1 cellular context compared by ENCODE assay signal in the genomic region with DNA sequence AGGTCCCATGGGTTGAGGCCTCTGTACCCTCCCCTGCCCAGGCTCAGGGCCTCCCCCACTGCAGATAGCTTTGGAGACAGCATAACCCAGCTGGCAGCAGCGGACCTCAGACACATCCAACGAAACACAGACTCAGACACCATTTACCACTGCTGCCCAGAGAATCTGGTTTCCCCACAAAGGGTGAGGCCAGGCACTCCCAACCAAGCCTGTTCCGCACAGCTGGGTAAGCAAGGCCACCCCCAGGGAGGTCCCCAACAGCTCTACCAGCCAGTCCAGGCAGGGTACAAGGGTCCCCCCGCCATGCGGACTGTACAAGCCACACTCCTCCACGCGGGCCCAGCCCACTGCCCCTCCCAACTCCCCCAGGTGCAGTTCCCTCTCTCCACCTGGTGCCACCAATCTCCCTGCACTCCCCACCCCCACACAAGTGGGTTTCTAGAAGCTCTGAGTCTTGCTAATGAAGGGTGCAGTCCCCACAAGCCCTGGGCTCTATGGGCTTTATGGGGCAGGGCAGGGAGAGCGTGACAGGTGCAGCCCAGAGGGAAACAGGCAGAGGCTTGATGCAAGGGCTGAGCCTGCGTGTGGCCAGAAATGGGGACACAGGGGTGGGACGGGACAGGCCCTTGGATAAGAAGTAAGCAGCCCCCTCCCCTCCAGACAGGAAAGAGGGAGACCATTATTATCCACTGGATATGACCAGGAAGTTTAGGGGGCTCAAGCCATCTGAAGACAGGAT.
A peak's percentile ranks its signal among the peaks of the same experiment; 100 is the strongest.
TF ChIP-seq lines count a peak whose summit lies in the region.

No MANE protein-coding gene starts in this region.

TF ChIP-seq in HepG2, 621 proteins besides CTCF, POLR2A, EP300 and RAD21 (continued from another document and continues in another):
- no peak for TF ChIP-seq ZNF646 (CRISPR knock-in tag; IDR thresholded peaks at IDR 0.05)
- no peak for TF ChIP-seq ETV5 (CRISPR knock-in tag; IDR thresholded peaks at IDR 0.05; ENCODE audit: borderline replicate concordance)
- no peak for TF ChIP-seq GLI4 (CRISPR knock-in tag; IDR thresholded peaks at IDR 0.05; ENCODE audit: borderline replicate concordance)
- 0 out of 2 replicates have a peak, but pooled peaks have one; percentile 18 for TF ChIP-seq HIC2 (CRISPR knock-in tag; IDR thresholded peaks at IDR 0.05; ENCODE audit: low read depth)
- no peak for TF ChIP-seq RARA (CRISPR knock-in tag; IDR thresholded peaks at IDR 0.05)
- TF ChIP-seq ZNF503 (CRISPR knock-in tag; IDR thresholded peaks at IDR 0.05), result no peak
- no peak for TF ChIP-seq NFE2L1 (CRISPR knock-in tag; IDR thresholded peaks at IDR 0.05; ENCODE audit: borderline replicate concordance)
- TF ChIP-seq SNAI1 (CRISPR knock-in tag; IDR thresholded peaks at IDR 0.05; ENCODE audit: borderline replicate concordance), result no peak
- no peak for TF ChIP-seq FOSL2 (CRISPR knock-in tag; IDR thresholded peaks at IDR 0.05)
- TF ChIP-seq ELF1 (CRISPR knock-in tag; IDR thresholded peaks at IDR 0.05), result no peak
- TF ChIP-seq ZBTB8A (CRISPR knock-in tag; IDR thresholded peaks at IDR 0.05; ENCODE audit: borderline replicate concordance, low read depth), result no peak
- TF ChIP-seq NCOR1 (IDR thresholded peaks at IDR 0.05; ENCODE audit: borderline replicate concordance, low read length), result no peak
- no peak for TF ChIP-seq ZNF784 (CRISPR knock-in tag; IDR thresholded peaks at IDR 0.05; ENCODE audit: borderline replicate concordance)
- TF ChIP-seq GATAD2A (CRISPR knock-in tag; IDR thresholded peaks at IDR 0.05), result no peak
- TF ChIP-seq HBP1 (CRISPR knock-in tag; IDR thresholded peaks at IDR 0.05; ENCODE audit: low read depth), result no peak
- no peak; the same call in 1 of the 2 replicates for TF ChIP-seq POLR2AphosphoS5 (IDR thresholded peaks at IDR 0.05; ENCODE audit: low read depth, low read length)
- TF ChIP-seq SMAD3 (CRISPR knock-in tag; IDR thresholded peaks at IDR 0.05), result no peak
- TF ChIP-seq ZNF468 (CRISPR knock-in tag; IDR thresholded peaks at IDR 0.05), result no peak
- TF ChIP-seq ZNF576 (CRISPR knock-in tag; IDR thresholded peaks at IDR 0.05), result no peak
- TF ChIP-seq SALL1 (CRISPR knock-in tag; IDR thresholded peaks at IDR 0.05), result peak; percentile 24
- TF ChIP-seq PCBP1 (IDR thresholded peaks at IDR 0.05; ENCODE audit: borderline replicate concordance, low read depth, low read length), result no peak
- TF ChIP-seq, protein P1, sequence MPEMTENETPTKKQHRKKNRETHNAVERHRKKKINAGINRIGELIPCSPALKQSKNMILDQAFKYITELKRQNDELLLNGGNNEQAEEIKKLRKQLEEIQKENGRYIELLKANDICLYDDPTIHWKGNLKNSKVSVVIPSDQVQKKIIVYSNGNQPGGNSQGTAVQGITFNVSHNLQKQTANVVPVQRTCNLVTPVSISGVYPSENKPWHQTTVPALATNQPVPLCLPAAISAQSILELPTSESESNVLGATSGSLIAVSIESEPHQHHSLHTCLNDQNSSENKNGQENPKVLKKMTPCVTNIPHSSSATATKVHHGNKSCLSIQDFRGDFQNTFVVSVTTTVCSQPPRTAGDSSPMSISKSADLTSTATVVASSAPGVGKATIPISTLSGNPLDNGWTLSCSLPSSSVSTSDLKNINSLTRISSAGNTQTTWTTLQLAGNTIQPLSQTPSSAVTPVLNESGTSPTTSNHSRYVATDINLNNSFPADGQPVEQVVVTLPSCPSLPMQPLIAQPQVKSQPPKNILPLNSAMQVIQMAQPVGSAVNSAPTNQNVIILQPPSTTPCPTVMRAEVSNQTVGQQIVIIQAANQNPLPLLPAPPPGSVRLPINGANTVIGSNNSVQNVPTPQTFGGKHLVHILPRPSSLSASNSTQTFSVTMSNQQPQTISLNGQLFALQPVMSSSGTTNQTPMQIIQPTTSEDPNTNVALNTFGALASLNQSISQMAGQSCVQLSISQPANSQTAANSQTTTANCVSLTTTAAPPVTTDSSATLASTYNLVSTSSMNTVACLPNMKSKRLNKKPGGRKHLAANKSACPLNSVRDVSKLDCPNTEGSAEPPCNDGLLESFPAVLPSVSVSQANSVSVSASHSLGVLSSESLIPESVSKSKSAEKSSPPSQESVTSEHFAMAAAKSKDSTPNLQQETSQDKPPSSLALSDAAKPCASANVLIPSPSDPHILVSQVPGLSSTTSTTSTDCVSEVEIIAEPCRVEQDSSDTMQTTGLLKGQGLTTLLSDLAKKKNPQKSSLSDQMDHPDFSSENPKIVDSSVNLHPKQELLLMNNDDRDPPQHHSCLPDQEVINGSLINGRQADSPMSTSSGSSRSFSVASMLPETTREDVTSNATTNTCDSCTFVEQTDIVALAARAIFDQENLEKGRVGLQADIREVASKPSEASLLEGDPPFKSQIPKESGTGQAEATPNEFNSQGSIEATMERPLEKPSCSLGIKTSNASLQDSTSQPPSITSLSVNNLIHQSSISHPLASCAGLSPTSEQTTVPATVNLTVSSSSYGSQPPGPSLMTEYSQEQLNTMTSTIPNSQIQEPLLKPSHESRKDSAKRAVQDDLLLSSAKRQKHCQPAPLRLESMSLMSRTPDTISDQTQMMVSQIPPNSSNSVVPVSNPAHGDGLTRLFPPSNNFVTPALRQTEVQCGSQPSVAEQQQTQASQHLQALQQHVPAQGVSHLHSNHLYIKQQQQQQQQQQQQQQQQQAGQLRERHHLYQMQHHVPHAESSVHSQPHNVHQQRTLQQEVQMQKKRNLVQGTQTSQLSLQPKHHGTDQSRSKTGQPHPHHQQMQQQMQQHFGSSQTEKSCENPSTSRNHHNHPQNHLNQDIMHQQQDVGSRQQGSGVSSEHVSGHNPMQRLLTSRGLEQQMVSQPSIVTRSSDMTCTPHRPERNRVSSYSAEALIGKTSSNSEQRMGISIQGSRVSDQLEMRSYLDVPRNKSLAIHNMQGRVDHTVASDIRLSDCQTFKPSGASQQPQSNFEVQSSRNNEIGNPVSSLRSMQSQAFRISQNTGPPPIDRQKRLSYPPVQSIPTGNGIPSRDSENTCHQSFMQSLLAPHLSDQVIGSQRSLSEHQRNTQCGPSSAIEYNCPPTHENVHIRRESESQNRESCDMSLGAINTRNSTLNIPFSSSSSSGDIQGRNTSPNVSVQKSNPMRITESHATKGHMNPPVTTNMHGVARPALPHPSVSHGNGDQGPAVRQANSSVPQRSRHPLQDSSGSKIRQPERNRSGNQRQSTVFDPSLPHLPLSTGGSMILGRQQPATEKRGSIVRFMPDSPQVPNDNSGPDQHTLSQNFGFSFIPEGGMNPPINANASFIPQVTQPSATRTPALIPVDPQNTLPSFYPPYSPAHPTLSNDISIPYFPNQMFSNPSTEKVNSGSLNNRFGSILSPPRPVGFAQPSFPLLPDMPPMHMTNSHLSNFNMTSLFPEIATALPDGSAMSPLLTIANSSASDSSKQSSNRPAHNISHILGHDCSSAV (CRISPR knock-in tag; IDR thresholded peaks at IDR 0.05; ENCODE audit: borderline replicate concordance), result no peak
- TF ChIP-seq NAIF1 (CRISPR knock-in tag; IDR thresholded peaks at IDR 0.05; ENCODE audit: borderline replicate concordance), result no peak
- no peak for TF ChIP-seq RXRB (CRISPR knock-in tag; IDR thresholded peaks at IDR 0.05; ENCODE audit: borderline replicate concordance)
- no peak for TF ChIP-seq CREB1 (IDR thresholded peaks at IDR 0.05)
- TF ChIP-seq CREB1 (CRISPR knock-in tag; IDR thresholded peaks at IDR 0.05), result no peak
- TF ChIP-seq ZNF891 (CRISPR knock-in tag; IDR thresholded peaks at IDR 0.05), result 0 out of 2 replicates have a peak, but pooled peaks have one; percentile 34
- TF ChIP-seq TAF1 (CRISPR knock-in tag; IDR thresholded peaks at IDR 0.05), result 0 out of 2 replicates have a peak, but pooled peaks have one; percentile 22
- TF ChIP-seq HDAC2 (CRISPR knock-in tag; IDR thresholded peaks at IDR 0.05), result no peak
- TF ChIP-seq ZNF781 (CRISPR knock-in tag; IDR thresholded peaks at IDR 0.05; ENCODE audit: borderline replicate concordance, not compliant biosample characterization), result no peak
- TF ChIP-seq ZNF10 (CRISPR knock-in tag; IDR thresholded peaks at IDR 0.05; ENCODE audit: borderline replicate concordance, low read depth), result no peak
- no peak for TF ChIP-seq SCMH1 (CRISPR knock-in tag; IDR thresholded peaks at IDR 0.05; ENCODE audit: borderline replicate concordance)
- TF ChIP-seq ZNF343 (CRISPR knock-in tag; IDR thresholded peaks at IDR 0.05), result 0 out of 2 replicates have a peak, but pooled peaks have one; percentile 20
- no peak for TF ChIP-seq CBFB (CRISPR knock-in tag; IDR thresholded peaks at IDR 0.05)
- TF ChIP-seq SP2 (CRISPR knock-in tag; IDR thresholded peaks at IDR 0.05), result no peak
- TF ChIP-seq ZNF33B (CRISPR knock-in tag; IDR thresholded peaks at IDR 0.05), result no peak
- TF ChIP-seq MXI1 (IDR thresholded peaks at IDR 0.05; ENCODE audit: borderline replicate concordance, low read depth, low read length), result 0 out of 3 replicates have a peak, but pooled peaks have one; percentile 9
